In genomic region chr22:20393705-20394476, GRCh38 we compare ENCODE assay signal across 8 cellular contexts. TPM values are rescaled to one million over a fixed set of nuclear protein-coding genes. Genes with fewer than 3 reads are reported as not detected.
DNase-seq lines count a peak whose midpoint lies in the region; TF ChIP-seq lines count a peak whose summit lies in the region.

Gene ZNF74, plus strand, starts transcription at chr22:20394151. Its CDS starts 478 bp downstream, at chr22:20394629.

- DNase-seq in AML-193 (lab: John Stamatoyannopoulos, UW) (peak; percentile 82 to 83), GM19240 (ENCODE audit: insufficient read length, low spot score) (peak; percentile 52), HS-5 (ENCODE audit: low read depth) (peak; percentile 62), NT2/D1 (ENCODE audit: low read depth, low spot score) (peak; percentile 75), endothelial cell (ENCODE audit: low spot score) (peak; percentile 83), mesenteric fat pad (ENCODE audit: low spot score) (peak; percentile 96)
- peak; percentile 80 for DNase-seq in activated CD8-positive, alpha-beta memory T cell treated with anti-CD3 and anti-CD28 coated beads, Interleukin-2, amount 50 U/mL, for 4 hours
- DNase-seq in stimulated activated CD8-positive, alpha-beta memory T cell treated with anti-CD3 and anti-CD28 coated beads, Interleukin-12 subunit alpha, Interleukin-12 subunit beta, amount 100 ng/mL, for 4 hours (ENCODE audit: low read depth): peak; percentile 69

- TF ChIP-seq CTCF in endothelial cell (IDR thresholded peaks at IDR 0.05; ENCODE audit: unreplicated experiment): no peak

- no peaks in the 10 kb centered on the region for H3K36me3 Mint-ChIP-seq in endothelial cell (ENCODE audit: low read depth, unreplicated experiment)

- H3K4me3 Mint-ChIP-seq in endothelial cell (ENCODE audit: unreplicated experiment): peak within 1 kb of the TSS; percentile 95

- H3K9ac ChIP-seq in NT2/D1 (ENCODE audit: insufficient read length, low read depth): peak within 1 kb of the TSS; percentile 92

- peaks cover 19% of the 10 kb centered on the region for H3K4me1 Mint-ChIP-seq in endothelial cell (ENCODE audit: unreplicated experiment)

- no peaks in the 10 kb centered on the region for H3K9me3 Mint-ChIP-seq in endothelial cell (ENCODE audit: unreplicated experiment)

- H3K9me3 ChIP-seq in NT2/D1 (ENCODE audit: insufficient read depth, low read length): peaks cover 5% of the 10 kb centered on the region; the same call in 1 of the 2 replicates

- H3K27ac Mint-ChIP-seq in endothelial cell (ENCODE audit: unreplicated experiment): peak within 1 kb of the TSS; percentile 96

- peaks cover 13% of the 10 kb centered on the region for H3K36me3 ChIP-seq in NT2/D1 (ENCODE audit: insufficient read depth, insufficient read length, low read length)

- no peaks in the 10 kb centered on the region for H3K4me1 ChIP-seq in NT2/D1 (ENCODE audit: insufficient read depth, insufficient read length)

- no peaks in the 10 kb centered on the region for H3K27me3 ChIP-seq in NT2/D1 (ENCODE audit: insufficient read depth, insufficient read length)

- peaks cover 25% of the 10 kb centered on the region for H3K27me3 Mint-ChIP-seq in endothelial cell (ENCODE audit: unreplicated experiment)

- H3K4me3 ChIP-seq in NT2/D1 (ENCODE audit: insufficient read length, low read depth): peak within 1 kb of the TSS; percentile 82

RNA-seq across cellular contexts. Expression of gene ZNF74, which starts in this region (rescaled TPM):
- 28.8 TPM for total RNA-seq in endothelial cell (ENCODE audit: unreplicated experiment)
- total RNA-seq in mesenteric fat pad: 5.2 TPM

Comparison
In these comparisons a context has a peak if more than half of its experiments do, and no peak if none do; other contexts are left out.
1. Peak in every context shown above with its lines: DNase-seq and H3K4me3 ChIP-seq.